Comparison of ENCODE assay signal across 29 cellular contexts in the genomic region with DNA sequence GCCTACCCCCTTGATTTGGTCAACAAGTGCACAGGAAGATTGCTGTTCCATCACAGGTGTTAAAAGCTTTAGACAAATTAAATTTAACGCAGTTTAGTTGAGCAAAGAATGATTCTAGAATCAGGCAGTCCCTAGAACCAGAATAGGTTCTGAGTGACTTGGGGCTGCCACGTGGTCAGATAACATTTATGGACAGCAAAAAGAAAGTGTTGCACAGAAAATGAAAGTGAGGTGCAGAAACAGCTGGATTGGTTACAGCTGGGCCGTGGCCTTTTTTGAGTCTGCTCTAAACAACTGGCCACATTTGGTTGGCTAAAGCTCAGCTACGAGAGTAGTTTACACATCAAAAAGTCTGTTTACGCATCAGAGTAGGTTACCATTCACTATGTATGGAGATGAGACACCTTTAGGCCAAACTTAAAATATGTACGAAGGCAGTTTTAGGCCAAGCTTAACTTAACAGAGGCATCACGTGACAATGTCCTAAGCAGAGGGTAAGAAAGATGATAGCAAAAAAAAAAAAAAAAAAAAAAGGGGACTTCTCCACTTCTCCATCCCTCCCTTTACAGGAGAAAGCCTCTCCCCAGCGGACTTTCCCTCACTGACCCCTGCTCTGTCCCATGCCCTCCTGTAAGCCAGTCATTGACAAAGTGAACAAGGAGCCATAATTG.
"Had no signal": no experiment of that assay in that cellular context is flagged by ENCODE, and none has a peak within 500 bp of the region (broad histone marks: within the 10 kb centered on the region; RNA-seq: fewer than 3 reads in every experiment).

No MANE protein-coding gene starts in this region.

- H3K9me3 ChIP-seq: SJSA1, SK-N-SH had no signal

- H3K4me2 ChIP-seq: PC-9, SK-N-SH had no signal

- H3K27ac ChIP-seq: PC-9, SJSA1 had no signal

- H3K9ac ChIP-seq: SK-N-SH had no signal

- H2AFZ ChIP-seq: PC-9 had no signal

- H3K4me1 ChIP-seq: SJSA1 had no signal

- H3K4me3 Mint-ChIP-seq: T-helper 1 cell treated with Interleukin-12 subunit alpha and Interleukin-12 subunit beta and Interleukin-4 antibody, amounts not matched to agents 30 μg/mL and 1 μg/mL, for 36 hours had no signal

- H3K4me3 ChIP-seq: PC-9, SJSA1 had no signal

- ATAC-seq: Panc1 had no signal

- H3K9me3 Mint-ChIP-seq: T-helper 1 cell treated with Interleukin-12 subunit alpha and Interleukin-12 subunit beta and Interleukin-4 antibody, amounts not matched to agents 30 μg/mL and 1 μg/mL, for 36 hours had no signal

- H3K27me3 ChIP-seq: SJSA1 had no signal

- FAIRE-seq: RCC 7860 had no signal

- H3K27ac Mint-ChIP-seq: T-helper 1 cell treated with Interleukin-12 subunit alpha and Interleukin-12 subunit beta and Interleukin-4 antibody, amounts not matched to agents 30 μg/mL and 1 μg/mL, for 36 hours had no signal

- H3K36me3 ChIP-seq: SJSA1 had no signal

- DNase-seq: MM.1S, MV-4-11, NCI-H1092, NCI-H1105, NCI-H1417 treated with DMSO at 0.1 percent for 48 hours, NCI-H1436 treated with DMSO at 0.1 percent for 48 hours, NCI-H1694 treated with DMSO at 0.1 percent for 48 hours, NCI-H187 treated with DMSO at 0.1 percent for 48 hours, NCI-H2029 treated with DMSO at 0.1 percent for 48 hours, NCI-H2081 treated with DMSO at 0.1 percent for 48 hours, NCI-H2107, NCI-H2171, NCI-H226, NCI-H446 treated with DMSO at 0.1 percent for 48 hours, NCI-H510A, NCI-H524, NCI-H526, NCI-H69, NCI-H748 treated with DMSO at 0.1 percent for 48 hours, PC-9, Right ventricle myocardium superior, SHP77 treated with DMSO at 0.1 percent for 48 hours, SK-N-SH, SW 1271, T-helper 1 cell had no signal
